Comparison of ENCODE assay signal across 1 cellular context in the genomic region with DNA sequence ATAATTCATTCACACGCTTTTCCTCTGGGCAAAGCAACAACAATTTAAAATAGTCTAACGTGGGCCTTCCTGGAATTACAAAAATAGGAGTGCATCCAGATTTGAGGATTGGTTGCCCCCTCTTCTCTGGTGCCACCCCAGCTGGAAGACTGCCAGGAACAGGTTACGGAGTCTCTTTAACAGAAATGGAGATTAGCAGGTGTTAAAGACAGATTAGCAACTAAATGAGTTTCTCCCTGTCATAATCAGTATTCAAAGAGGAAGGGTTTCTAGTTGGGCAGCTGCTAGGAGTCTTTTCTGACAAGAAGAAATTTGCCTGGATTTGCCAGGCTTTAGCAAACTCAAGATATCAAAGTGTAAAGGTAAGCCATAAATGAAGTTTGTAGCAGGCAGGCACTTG.
TF ChIP-seq lines count a peak whose summit lies in the region.

No MANE protein-coding gene starts in this region.

TF ChIP-seq in GM23338, 12 proteins besides CTCF, POLR2A, EP300 and RAD21 (continued from another document):
- TF ChIP-seq, protein P1, sequence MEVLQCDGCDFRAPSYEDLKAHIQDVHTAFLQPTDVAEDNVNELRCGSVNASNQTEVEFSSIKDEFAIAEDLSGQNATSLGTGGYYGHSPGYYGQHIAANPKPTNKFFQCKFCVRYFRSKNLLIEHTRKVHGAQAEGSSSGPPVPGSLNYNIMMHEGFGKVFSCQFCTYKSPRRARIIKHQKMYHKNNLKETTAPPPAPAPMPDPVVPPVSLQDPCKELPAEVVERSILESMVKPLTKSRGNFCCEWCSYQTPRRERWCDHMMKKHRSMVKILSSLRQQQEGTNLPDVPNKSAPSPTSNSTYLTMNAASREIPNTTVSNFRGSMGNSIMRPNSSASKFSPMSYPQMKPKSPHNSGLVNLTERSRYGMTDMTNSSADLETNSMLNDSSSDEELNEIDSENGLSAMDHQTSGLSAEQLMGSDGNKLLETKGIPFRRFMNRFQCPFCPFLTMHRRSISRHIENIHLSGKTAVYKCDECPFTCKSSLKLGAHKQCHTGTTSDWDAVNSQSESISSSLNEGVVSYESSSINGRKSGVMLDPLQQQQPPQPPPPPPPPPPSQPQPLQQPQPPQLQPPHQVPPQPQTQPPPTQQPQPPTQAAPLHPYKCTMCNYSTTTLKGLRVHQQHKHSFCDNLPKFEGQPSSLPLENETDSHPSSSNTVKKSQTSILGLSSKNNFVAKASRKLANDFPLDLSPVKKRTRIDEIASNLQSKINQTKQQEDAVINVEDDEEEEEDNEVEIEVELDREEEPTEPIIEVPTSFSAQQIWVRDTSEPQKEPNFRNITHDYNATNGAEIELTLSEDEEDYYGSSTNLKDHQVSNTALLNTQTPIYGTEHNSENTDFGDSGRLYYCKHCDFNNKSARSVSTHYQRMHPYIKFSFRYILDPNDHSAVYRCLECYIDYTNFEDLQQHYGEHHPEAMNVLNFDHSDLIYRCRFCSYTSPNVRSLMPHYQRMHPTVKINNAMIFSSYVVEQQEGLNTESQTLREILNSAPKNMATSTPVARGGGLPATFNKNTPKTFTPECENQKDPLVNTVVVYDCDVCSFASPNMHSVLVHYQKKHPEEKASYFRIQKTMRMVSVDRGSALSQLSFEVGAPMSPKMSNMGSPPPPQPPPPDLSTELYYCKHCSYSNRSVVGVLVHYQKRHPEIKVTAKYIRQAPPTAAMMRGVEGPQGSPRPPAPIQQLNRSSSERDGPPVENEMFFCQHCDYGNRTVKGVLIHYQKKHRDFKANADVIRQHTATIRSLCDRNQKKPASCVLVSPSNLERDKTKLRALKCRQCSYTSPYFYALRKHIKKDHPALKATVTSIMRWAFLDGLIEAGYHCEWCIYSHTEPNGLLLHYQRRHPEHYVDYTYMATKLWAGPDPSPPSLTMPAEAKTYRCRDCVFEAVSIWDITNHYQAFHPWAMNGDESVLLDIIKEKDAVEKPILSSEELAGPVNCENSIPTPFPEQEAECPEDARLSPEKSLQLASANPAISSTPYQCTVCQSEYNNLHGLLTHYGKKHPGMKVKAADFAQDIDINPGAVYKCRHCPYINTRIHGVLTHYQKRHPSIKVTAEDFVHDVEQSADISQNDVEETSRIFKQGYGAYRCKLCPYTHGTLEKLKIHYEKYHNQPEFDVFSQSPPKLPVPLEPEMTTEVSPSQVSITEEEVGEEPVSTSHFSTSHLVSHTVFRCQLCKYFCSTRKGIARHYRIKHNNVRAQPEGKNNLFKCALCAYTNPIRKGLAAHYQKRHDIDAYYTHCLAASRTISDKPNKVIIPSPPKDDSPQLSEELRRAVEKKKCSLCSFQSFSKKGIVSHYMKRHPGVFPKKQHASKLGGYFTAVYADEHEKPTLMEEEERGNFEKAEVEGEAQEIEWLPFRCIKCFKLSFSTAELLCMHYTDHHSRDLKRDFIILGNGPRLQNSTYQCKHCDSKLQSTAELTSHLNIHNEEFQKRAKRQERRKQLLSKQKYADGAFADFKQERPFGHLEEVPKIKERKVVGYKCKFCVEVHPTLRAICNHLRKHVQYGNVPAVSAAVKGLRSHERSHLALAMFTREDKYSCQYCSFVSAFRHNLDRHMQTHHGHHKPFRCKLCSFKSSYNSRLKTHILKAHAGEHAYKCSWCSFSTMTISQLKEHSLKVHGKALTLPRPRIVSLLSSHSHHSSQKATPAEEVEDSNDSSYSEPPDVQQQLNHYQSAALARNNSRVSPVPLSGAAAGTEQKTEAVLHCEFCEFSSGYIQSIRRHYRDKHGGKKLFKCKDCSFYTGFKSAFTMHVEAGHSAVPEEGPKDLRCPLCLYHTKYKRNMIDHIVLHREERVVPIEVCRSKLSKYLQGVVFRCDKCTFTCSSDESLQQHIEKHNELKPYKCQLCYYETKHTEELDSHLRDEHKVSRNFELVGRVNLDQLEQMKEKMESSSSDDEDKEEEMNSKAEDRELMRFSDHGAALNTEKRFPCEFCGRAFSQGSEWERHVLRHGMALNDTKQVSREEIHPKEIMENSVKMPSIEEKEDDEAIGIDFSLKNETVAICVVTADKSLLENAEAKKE (CRISPR knock-in tag; IDR thresholded peaks at IDR 0.05): no peak
- TF ChIP-seq, protein P2, sequence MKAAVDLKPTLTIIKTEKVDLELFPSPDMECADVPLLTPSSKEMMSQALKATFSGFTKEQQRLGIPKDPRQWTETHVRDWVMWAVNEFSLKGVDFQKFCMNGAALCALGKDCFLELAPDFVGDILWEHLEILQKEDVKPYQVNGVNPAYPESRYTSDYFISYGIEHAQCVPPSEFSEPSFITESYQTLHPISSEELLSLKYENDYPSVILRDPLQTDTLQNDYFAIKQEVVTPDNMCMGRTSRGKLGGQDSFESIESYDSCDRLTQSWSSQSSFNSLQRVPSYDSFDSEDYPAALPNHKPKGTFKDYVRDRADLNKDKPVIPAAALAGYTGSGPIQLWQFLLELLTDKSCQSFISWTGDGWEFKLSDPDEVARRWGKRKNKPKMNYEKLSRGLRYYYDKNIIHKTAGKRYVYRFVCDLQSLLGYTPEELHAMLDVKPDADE (IDR thresholded peaks at IDR 0.05): no peak
- TF ChIP-seq CREB1 (CRISPR knock-in tag; IDR thresholded peaks at IDR 0.05; ENCODE audit: low read depth): no peak
- TF ChIP-seq, protein P3, sequence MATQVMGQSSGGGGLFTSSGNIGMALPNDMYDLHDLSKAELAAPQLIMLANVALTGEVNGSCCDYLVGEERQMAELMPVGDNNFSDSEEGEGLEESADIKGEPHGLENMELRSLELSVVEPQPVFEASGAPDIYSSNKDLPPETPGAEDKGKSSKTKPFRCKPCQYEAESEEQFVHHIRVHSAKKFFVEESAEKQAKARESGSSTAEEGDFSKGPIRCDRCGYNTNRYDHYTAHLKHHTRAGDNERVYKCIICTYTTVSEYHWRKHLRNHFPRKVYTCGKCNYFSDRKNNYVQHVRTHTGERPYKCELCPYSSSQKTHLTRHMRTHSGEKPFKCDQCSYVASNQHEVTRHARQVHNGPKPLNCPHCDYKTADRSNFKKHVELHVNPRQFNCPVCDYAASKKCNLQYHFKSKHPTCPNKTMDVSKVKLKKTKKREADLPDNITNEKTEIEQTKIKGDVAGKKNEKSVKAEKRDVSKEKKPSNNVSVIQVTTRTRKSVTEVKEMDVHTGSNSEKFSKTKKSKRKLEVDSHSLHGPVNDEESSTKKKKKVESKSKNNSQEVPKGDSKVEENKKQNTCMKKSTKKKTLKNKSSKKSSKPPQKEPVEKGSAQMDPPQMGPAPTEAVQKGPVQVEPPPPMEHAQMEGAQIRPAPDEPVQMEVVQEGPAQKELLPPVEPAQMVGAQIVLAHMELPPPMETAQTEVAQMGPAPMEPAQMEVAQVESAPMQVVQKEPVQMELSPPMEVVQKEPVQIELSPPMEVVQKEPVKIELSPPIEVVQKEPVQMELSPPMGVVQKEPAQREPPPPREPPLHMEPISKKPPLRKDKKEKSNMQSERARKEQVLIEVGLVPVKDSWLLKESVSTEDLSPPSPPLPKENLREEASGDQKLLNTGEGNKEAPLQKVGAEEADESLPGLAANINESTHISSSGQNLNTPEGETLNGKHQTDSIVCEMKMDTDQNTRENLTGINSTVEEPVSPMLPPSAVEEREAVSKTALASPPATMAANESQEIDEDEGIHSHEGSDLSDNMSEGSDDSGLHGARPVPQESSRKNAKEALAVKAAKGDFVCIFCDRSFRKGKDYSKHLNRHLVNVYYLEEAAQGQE (IDR thresholded peaks at IDR 0.05; ENCODE audit: unreplicated experiment): no peak
- TF ChIP-seq POLR2AphosphoS5 (IDR thresholded peaks at IDR 0.05; ENCODE audit: low read depth): no peak
- no peak for TF ChIP-seq ZNF331 (CRISPR knock-in tag; IDR thresholded peaks at IDR 0.05; ENCODE audit: low read depth)
- no peak for TF ChIP-seq ZNF114 (CRISPR knock-in tag; IDR thresholded peaks at IDR 0.05)
